In genomic region chr11:109697140-109697843, GRCh38 we compare ENCODE assay signal across 9 cellular contexts.
DNase-seq lines count a peak whose midpoint lies in the region; ATAC-seq and TF ChIP-seq lines count a peak whose summit lies in the region.
"Had no signal": no experiment of that assay in that cellular context is flagged by ENCODE, and none has a peak within 500 bp of the region (broad histone marks: within the 10 kb centered on the region; RNA-seq: fewer than 3 reads in every experiment).

No MANE protein-coding gene starts in this region.

- no peak overlapping the region for H2AFZ ChIP-seq in KMS-11 (ENCODE audit: low read depth)

- H4K20me1 ChIP-seq in KMS-11 (ENCODE audit: insufficient read depth) = no peaks in the 10 kb centered on the region
- H4K20me1 ChIP-seq: BLaER1 had no signal

- no peak overlapping the region for H3K4me2 ChIP-seq in KMS-11
- H3K4me2 ChIP-seq: BLaER1 had no signal

- ATAC-seq in GM21825 (IDR thresholded peaks at IDR 0.05; ENCODE audit: unreplicated experiment) = peak; percentile 88

- H3K9ac ChIP-seq in KMS-11 = no peak overlapping the region
- H3K9ac ChIP-seq: BLaER1 had no signal

- H3K27ac ChIP-seq in KMS-11 = no peak overlapping the region
- H3K27ac ChIP-seq: BLaER1 had no signal

- DNase-seq in NCI-H1417 (lab: John Stamatoyannopoulos, UW) (peak in 2 of 3 experiments; percentile 40 to 48), NCI-H1417 treated with DMSO at 0.1 percent for 48 hours (lab: John Stamatoyannopoulos, UW) (no peak), RPMI8226 (peak; percentile 51), fibroblast of peridontal ligament (ENCODE audit: extremely low read depth) (peak; percentile 55), renal cortical epithelial cell (ENCODE audit: low read depth) (peak; percentile 45), GOT3 (lab: John Stamatoyannopoulos, UW) (no peak)

- H3K36me3 ChIP-seq in KMS-11 (ENCODE audit: insufficient read depth) = no peaks in the 10 kb centered on the region
- H3K36me3 ChIP-seq: BLaER1 had no signal

- no peaks in the 10 kb centered on the region for H3K27me3 ChIP-seq in KMS-11 (ENCODE audit: insufficient read depth, low read depth)
- H3K27me3 ChIP-seq: BLaER1 had no signal

- peak; percentile 82 for TF ChIP-seq CTCF in KMS-11 (conservative IDR thresholded peaks at IDR 0.05; ENCODE audit: low read depth, low read length)

- no peaks in the 10 kb centered on the region for H3K4me1 ChIP-seq in KMS-11 (ENCODE audit: low read depth, poor library complexity, severe bottlenecking)
- H3K4me1 ChIP-seq: BLaER1 had no signal

- H3K4me3 ChIP-seq in KMS-11 (IDR thresholded peaks at IDR 0.05; ENCODE audit: insufficient read depth, low read depth, low read length) = no peak overlapping the region
- H3K4me3 ChIP-seq: BLaER1 had no signal

- H3K79me2 ChIP-seq in KMS-11 (ENCODE audit: insufficient read depth, low read depth) = no peaks in the 10 kb centered on the region

Comparison
In these comparisons a context has a peak if more than half of its experiments do, and no peak if none do; other contexts are left out.
1. DNase-seq: peak in NCI-H1417 (2 of 3), RPMI8226 (single experiment), fibroblast of peridontal ligament (single experiment) and renal cortical epithelial cell (single experiment); none in NCI-H1417 treated with DMSO at 0.1 percent for 48 hours (single experiment) and GOT3 (single experiment).